In the genomic region with DNA sequence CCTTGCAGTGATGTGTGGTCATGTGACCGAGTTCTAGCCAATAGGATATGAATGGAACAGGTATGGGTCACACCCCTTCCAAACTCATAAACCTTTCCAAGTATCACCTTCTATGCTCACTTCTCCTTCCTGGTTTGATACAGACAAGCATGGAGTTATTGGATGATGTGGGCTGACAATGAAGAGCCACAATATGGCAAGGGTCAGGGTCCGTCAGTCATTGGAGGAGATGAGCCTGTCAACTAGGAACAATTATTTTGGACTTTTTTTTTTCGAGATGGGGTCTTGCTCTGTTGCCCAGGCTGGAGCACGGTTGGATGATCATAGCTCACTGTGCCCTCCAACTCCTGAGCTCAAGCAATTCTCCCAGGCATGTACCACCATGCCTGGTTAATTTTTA, we compare ENCODE assay signal across 3 cellular contexts.
TF ChIP-seq lines count a peak whose summit lies in the region.

No MANE protein-coding gene starts in this region.

TF ChIP-seq in HEK293T, 16 proteins besides CTCF, POLR2A, EP300 and RAD21:
- TF ChIP-seq, protein P1, sequence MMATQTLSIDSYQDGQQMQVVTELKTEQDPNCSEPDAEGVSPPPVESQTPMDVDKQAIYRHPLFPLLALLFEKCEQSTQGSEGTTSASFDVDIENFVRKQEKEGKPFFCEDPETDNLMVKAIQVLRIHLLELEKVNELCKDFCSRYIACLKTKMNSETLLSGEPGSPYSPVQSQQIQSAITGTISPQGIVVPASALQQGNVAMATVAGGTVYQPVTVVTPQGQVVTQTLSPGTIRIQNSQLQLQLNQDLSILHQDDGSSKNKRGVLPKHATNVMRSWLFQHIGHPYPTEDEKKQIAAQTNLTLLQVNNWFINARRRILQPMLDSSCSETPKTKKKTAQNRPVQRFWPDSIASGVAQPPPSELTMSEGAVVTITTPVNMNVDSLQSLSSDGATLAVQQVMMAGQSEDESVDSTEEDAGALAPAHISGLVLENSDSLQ (IDR thresholded peaks at IDR 0.05): peak; percentile 75
- TF ChIP-seq LEF1 (IDR thresholded peaks at IDR 0.05; ENCODE audit: borderline replicate concordance): no peak

TF ChIP-seq in WTC11, 78 proteins besides CTCF, POLR2A, EP300 and RAD21:
- TF ChIP-seq, protein P2, sequence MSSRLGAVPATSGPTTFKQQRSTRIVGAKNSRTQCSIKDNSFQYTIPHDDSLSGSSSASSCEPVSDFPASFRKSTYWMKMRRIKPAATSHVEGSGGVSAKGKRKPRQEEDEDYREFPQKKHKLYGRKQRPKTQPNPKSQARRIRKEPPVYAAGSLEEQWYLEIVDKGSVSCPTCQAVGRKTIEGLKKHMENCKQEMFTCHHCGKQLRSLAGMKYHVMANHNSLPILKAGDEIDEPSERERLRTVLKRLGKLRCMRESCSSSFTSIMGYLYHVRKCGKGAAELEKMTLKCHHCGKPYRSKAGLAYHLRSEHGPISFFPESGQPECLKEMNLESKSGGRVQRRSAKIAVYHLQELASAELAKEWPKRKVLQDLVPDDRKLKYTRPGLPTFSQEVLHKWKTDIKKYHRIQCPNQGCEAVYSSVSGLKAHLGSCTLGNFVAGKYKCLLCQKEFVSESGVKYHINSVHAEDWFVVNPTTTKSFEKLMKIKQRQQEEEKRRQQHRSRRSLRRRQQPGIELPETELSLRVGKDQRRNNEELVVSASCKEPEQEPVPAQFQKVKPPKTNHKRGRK (CRISPR knock-in tag; IDR thresholded peaks at IDR 0.05; ENCODE audit: borderline replicate concordance): no peak
- TF ChIP-seq ZNF121 (CRISPR knock-in tag; IDR thresholded peaks at IDR 0.05): 0 out of 2 replicates have a peak, but pooled peaks have one; percentile 14

TF ChIP-seq in K562, 482 proteins besides CTCF, POLR2A, EP300 and RAD21 (continued from another document):
- TF ChIP-seq PHF20 (IDR thresholded peaks at IDR 0.05; ENCODE audit: partially characterized antibody) (no peak), ZNF121 (CRISPR knock-in tag; conservative IDR thresholded peaks at IDR 0.05) (peak; percentile 29; the same call in 1 of the 2 replicates), DACH1 (IDR thresholded peaks at IDR 0.05; ENCODE audit: partially characterized antibody) (no peak), TARDBP (IDR thresholded peaks at IDR 0.05) (no peak), RAD51 (IDR thresholded peaks at IDR 0.05; ENCODE audit: borderline replicate concordance, low read depth) (0 out of 2 replicates have a peak, but pooled peaks have one; percentile 25), CBX5 (IDR thresholded peaks at IDR 0.05; ENCODE audit: borderline replicate concordance, low read depth) (peak; percentile 41; the same call in 1 of the 2 replicates), SIX5 (IDR thresholded peaks at IDR 0.05; ENCODE audit: borderline replicate concordance in 1 of 2, insufficient read depth in 1 of 2, low read depth in 1 of 2, low read length in 2 of 2) (no peak), CBX3 (IDR thresholded peaks at IDR 0.05; ENCODE audit: borderline replicate concordance in 1 of 2, low read length in 2 of 2) (peak in 1 of 2 experiments; percentile 80; a peak in 1 of 3 replicates), NR2C1 (IDR thresholded peaks at IDR 0.05) (no peak), NR2C1 (tag; IDR thresholded peaks at IDR 0.05) (no peak), MEF2A (IDR thresholded peaks at IDR 0.05; ENCODE audit: control insufficient read depth, low read depth, low read length) (no peak), NFYB (IDR thresholded peaks at IDR 0.05; ENCODE audit: extremely low read depth, insufficient read length) (peak; percentile 71)
- TF ChIP-seq, protein P3, sequence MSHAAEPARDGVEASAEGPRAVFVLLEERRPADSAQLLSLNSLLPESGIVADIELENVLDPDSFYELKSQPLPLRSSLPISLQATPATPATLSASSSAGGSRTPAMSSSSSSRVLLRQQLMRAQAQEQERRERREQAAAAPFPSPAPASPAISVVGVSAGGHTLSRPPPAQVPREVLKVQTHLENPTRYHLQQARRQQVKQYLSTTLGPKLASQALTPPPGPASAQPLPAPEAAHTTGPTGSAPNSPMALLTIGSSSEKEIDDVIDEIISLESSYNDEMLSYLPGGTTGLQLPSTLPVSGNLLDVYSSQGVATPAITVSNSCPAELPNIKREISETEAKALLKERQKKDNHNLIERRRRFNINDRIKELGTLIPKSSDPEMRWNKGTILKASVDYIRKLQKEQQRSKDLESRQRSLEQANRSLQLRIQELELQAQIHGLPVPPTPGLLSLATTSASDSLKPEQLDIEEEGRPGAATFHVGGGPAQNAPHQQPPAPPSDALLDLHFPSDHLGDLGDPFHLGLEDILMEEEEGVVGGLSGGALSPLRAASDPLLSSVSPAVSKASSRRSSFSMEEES (CRISPR knock-in tag; IDR thresholded peaks at IDR 0.05): peak; percentile 44
- TF ChIP-seq, protein P4, sequence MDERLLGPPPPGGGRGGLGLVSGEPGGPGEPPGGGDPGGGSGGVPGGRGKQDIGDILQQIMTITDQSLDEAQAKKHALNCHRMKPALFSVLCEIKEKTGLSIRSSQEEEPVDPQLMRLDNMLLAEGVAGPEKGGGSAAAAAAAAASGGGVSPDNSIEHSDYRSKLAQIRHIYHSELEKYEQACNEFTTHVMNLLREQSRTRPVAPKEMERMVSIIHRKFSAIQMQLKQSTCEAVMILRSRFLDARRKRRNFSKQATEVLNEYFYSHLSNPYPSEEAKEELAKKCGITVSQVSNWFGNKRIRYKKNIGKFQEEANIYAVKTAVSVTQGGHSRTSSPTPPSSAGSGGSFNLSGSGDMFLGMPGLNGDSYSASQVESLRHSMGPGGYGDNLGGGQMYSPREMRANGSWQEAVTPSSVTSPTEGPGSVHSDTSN (CRISPR knock-in tag; IDR thresholded peaks at IDR 0.05; ENCODE audit: low read depth): 0 out of 2 replicates have a peak, but pooled peaks have one; percentile 14
- TF ChIP-seq, protein P4 (tag; conservative IDR thresholded peaks at IDR 0.05; ENCODE audit: low read depth): peak; percentile 76
- TF ChIP-seq, protein P5, sequence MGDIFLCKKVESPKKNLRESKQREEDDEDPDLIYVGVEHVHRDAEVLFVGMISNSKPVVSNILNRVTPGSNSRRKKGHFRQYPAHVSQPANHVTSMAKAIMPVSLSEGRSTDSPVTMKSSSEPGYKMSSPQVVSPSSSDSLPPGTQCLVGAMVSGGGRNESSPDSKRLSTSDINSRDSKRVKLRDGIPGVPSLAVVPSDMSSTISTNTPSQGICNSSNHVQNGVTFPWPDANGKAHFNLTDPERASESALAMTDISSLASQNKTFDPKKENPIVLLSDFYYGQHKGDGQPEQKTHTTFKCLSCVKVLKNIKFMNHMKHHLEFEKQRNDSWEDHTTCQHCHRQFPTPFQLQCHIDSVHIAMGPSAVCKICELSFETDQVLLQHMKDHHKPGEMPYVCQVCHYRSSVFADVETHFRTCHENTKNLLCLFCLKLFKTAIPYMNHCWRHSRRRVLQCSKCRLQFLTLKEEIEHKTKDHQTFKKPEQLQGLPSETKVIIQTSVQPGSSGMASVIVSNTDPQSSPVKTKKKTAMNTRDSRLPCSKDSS (IDR thresholded peaks at IDR 0.05; ENCODE audit: low read depth, partially characterized antibody): peak; percentile 74
- TF ChIP-seq, protein P6, sequence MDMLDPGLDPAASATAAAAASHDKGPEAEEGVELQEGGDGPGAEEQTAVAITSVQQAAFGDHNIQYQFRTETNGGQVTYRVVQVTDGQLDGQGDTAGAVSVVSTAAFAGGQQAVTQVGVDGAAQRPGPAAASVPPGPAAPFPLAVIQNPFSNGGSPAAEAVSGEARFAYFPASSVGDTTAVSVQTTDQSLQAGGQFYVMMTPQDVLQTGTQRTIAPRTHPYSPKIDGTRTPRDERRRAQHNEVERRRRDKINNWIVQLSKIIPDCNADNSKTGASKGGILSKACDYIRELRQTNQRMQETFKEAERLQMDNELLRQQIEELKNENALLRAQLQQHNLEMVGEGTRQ (CRISPR knock-in tag; IDR thresholded peaks at IDR 0.05): 0 out of 2 replicates have a peak, but pooled peaks have one; percentile 19
- TF ChIP-seq, protein P1 (IDR thresholded peaks at IDR 0.05): peak; percentile 95
